10 cellular contexts compared by ENCODE assay signal in the genomic region with DNA sequence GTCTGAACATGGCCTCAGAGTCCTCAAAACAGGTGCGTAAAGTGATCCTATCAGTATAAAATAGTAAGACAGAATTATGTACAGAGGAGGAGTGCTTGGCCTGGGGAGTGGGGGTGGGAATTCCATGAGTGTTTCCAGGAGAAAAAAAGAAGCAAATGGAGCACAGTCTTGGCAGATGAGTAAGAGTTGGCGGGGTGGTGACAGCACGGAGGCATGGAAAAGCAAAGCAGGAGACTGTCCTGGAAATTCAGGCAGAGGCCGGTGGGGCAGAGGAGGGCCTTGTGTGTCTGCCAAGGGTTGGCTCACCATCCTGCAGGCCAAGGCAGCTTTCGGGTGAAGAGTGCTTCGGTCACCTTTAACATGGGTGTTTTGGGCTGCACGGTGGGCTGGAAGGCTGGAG.
DNase-seq lines count a peak whose midpoint lies in the region; ATAC-seq and TF ChIP-seq lines count a peak whose summit lies in the region.
"Had no signal": no experiment of that assay in that cellular context is flagged by ENCODE, and none has a peak within 500 bp of the region (broad histone marks: within the 10 kb centered on the region; RNA-seq: fewer than 3 reads in every experiment).

No MANE protein-coding gene starts in this region.

- H3K27ac ChIP-seq in PC-3 (ENCODE audit: low read length) (peak overlapping the region; percentile 97), muscle layer of duodenum (ENCODE audit: low read length) (peak overlapping the region; percentile 91), Karpas-422 (ENCODE audit: low read length) (no peak overlapping the region)

- H3K9ac ChIP-seq in PC-3 (ENCODE audit: low read length) (peak overlapping the region; percentile 79), Karpas-422 (ENCODE audit: low read length) (no peak overlapping the region)

- H3K27me3 ChIP-seq in PC-3 (ENCODE audit: low read length) (no peaks in the 10 kb centered on the region), muscle layer of duodenum (ENCODE audit: low read depth, low read length) (no peaks in the 10 kb centered on the region), Karpas-422 (ENCODE audit: low read length) (no peaks in the 10 kb centered on the region)

- H4K20me1 ChIP-seq in PC-3 (ENCODE audit: low read length) (no peaks in the 10 kb centered on the region), Karpas-422 (ENCODE audit: insufficient read depth, low read depth, low read length) (no peaks in the 10 kb centered on the region)

- DNase-seq in PC-3 (peak; percentile 88), fibroblast of gingiva (ENCODE audit: low read depth) (peak; percentile 87), ureter (ENCODE audit: low spot score) (peak; percentile 74), Karpas-422 (no peak), HEK293T (ENCODE audit: extremely low spot score) (no peak)
- DNase-seq in stimulated activated CD4-positive, alpha-beta T cell treated with anti-CD3 and anti-CD28 coated beads, Interleukin-4, amount 100 ng/mL, for 24 hours, result no peak
- DNase-seq: activated naive CD8-positive, alpha-beta T cell treated with anti-CD3 and anti-CD28 coated beads, Interleukin-2, amount 10 ng/mL, durations not matched to agents 7 days and 5 days; NCI-H524 treated with DMSO at 0.1 percent for 48 hours had no signal

- H3K36me3 ChIP-seq in PC-3 (ENCODE audit: low read depth, low read length) (no peaks in the 10 kb centered on the region), muscle layer of duodenum (ENCODE audit: control insufficient read depth in 1 of 2, insufficient read depth in 2 of 2, low read length in 2 of 2) (no peaks in the 10 kb centered on the region), Karpas-422 (ENCODE audit: insufficient read depth, low read length) (no peaks in the 10 kb centered on the region)

- peak; percentile 60 for ATAC-seq in PC-3
- ATAC-seq in GM21737 (IDR thresholded peaks at IDR 0.05; ENCODE audit: unreplicated experiment), result no peak

- H3K4me2 ChIP-seq in PC-3 (ENCODE audit: low read length) (peak overlapping the region; percentile 69), Karpas-422 (ENCODE audit: low read depth, low read length, poor library complexity, severe bottlenecking) (no peak overlapping the region)

- TF ChIP-seq CTCF in PC-3 (conservative IDR thresholded peaks at IDR 0.05; ENCODE audit: low read depth, low read length), result no peak

- H3K4me1 ChIP-seq in PC-3 (ENCODE audit: insufficient read depth, low read length), result peaks cover 49% of the 10 kb centered on the region
- H3K4me1 ChIP-seq in muscle layer of duodenum (ENCODE audit: control insufficient read depth in 1 of 2, insufficient read depth in 2 of 2, low read length in 2 of 2), result peaks cover 4 to 46% of the 10 kb centered on the region in 2 donors
- peaks cover 11% of the 10 kb centered on the region for H3K4me1 ChIP-seq in Karpas-422 (ENCODE audit: low read length)

- H3K9me2 ChIP-seq in PC-3 (replicated peaks; ENCODE audit: low read length) (no peaks in the 10 kb centered on the region), Karpas-422 (replicated peaks; ENCODE audit: insufficient read depth, low read length) (no peaks in the 10 kb centered on the region)

- H2AFZ ChIP-seq in PC-3 (ENCODE audit: low read length) (peak overlapping the region; percentile 58), Karpas-422 (ENCODE audit: low read length) (no peak overlapping the region)

- POLR2A ChIA-PET in PC-3 (lab: Charles Lee; ENCODE audit: unreplicated experiment), result interaction anchor here (0.9 kb wide), 1 partner anchor 43 kb away, joined by 6 read pairs; no protein-coding TSS in a partner anchor
- POLR2A ChIA-PET in HEK293T (lab: Yijun Ruan, JAX), result no interaction called here

- H3K9me3 ChIP-seq in PC-3 (ENCODE audit: low read length) (no peaks in the 10 kb centered on the region), muscle layer of duodenum (ENCODE audit: control insufficient read depth in 1 of 2, low read length in 2 of 2) (no peaks in the 10 kb centered on the region), Karpas-422 (ENCODE audit: low read length) (no peaks in the 10 kb centered on the region)

- H3K79me2 ChIP-seq in PC-3 (ENCODE audit: low read length) (no peaks in the 10 kb centered on the region), Karpas-422 (ENCODE audit: low read length) (no peaks in the 10 kb centered on the region)

- CTCF ChIA-PET in PC-3 (lab: Charles Lee), result interaction anchor here (0.8 kb wide), 1 partner anchor 27 kb away, joined by 6 read pairs; no protein-coding TSS in a partner anchor
- CTCF ChIA-PET in HEK293T (lab: Yijun Ruan, JAX), result interaction anchor here (1.1 to 1.4 kb wide), 2 partner anchors 9 to 35 kb away, joined by 3 to 14 read pairs; no protein-coding TSS in a partner anchor

- intact Hi-C loops in PC-3 (cut with micrococcal nuclease), result no loop called here

- H3F3A ChIP-seq in PC-3 (ENCODE audit: low read length, unreplicated experiment), result peaks cover 19% of the 10 kb centered on the region

- no TSS peak for BruUV-seq in PC-3 (replicated peaks; lab: Mats Ljungman, UMichigan)

- H3K4me3 ChIP-seq in PC-3 (ENCODE audit: low read length), result peak overlapping the region; percentile 27; the same call in 1 of the 2 replicates
- peak overlapping the region in 1 of 2 donors; percentile 36 for H3K4me3 ChIP-seq in muscle layer of duodenum (ENCODE audit: low read depth in 1 of 2, low read length in 2 of 2)
- no peak overlapping the region for H3K4me3 ChIP-seq in Karpas-422 (ENCODE audit: low read length)

TF ChIP-seq in HEK293T, 16 proteins besides CTCF, POLR2A, EP300 and RAD21:
- TF ChIP-seq ARNT (IDR thresholded peaks at IDR 0.05), result no peak
- TF ChIP-seq ELF4 (IDR thresholded peaks at IDR 0.05), result no peak
- no peak for TF ChIP-seq NFRKB (IDR thresholded peaks at IDR 0.05)
- no peak for TF ChIP-seq ZNF384 (IDR thresholded peaks at IDR 0.05)
- TF ChIP-seq SUZ12 (IDR thresholded peaks at IDR 0.05), result no peak
- TF ChIP-seq, protein P1, sequence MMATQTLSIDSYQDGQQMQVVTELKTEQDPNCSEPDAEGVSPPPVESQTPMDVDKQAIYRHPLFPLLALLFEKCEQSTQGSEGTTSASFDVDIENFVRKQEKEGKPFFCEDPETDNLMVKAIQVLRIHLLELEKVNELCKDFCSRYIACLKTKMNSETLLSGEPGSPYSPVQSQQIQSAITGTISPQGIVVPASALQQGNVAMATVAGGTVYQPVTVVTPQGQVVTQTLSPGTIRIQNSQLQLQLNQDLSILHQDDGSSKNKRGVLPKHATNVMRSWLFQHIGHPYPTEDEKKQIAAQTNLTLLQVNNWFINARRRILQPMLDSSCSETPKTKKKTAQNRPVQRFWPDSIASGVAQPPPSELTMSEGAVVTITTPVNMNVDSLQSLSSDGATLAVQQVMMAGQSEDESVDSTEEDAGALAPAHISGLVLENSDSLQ (IDR thresholded peaks at IDR 0.05), result no peak
- no peak for TF ChIP-seq CTBP1 (IDR thresholded peaks at IDR 0.05; ENCODE audit: borderline replicate concordance)
- no peak for TF ChIP-seq L3MBTL2 (conservative IDR thresholded peaks at IDR 0.05)
- no peak for TF ChIP-seq LEF1 (IDR thresholded peaks at IDR 0.05; ENCODE audit: borderline replicate concordance)
- TF ChIP-seq TARDBP (IDR thresholded peaks at IDR 0.05), result no peak
- TF ChIP-seq SP1 (IDR thresholded peaks at IDR 0.05), result no peak
- no peak for TF ChIP-seq BHLHE40 (IDR thresholded peaks at IDR 0.05; ENCODE audit: borderline replicate concordance)
- TF ChIP-seq FOXA1 (IDR thresholded peaks at IDR 0.05), result no peak
- TF ChIP-seq HDGF (IDR thresholded peaks at IDR 0.05; ENCODE audit: borderline replicate concordance), result no peak

Comparison
In these comparisons a context has a peak if more than half of its experiments do, and no peak if none do; other contexts are left out.
1. DNase-seq: peak in PC-3 (single experiment), fibroblast of gingiva (single experiment) and ureter (single experiment); none in Karpas-422 (single experiment), HEK293T (single experiment) and stimulated activated CD4-positive, alpha-beta T cell treated with anti-CD3 and anti-CD28 coated beads, Interleukin-4, amount 100 ng/mL, for 24 hours (single experiment).